Comparison of ENCODE assay signal across 1 cellular context in the genomic region with DNA sequence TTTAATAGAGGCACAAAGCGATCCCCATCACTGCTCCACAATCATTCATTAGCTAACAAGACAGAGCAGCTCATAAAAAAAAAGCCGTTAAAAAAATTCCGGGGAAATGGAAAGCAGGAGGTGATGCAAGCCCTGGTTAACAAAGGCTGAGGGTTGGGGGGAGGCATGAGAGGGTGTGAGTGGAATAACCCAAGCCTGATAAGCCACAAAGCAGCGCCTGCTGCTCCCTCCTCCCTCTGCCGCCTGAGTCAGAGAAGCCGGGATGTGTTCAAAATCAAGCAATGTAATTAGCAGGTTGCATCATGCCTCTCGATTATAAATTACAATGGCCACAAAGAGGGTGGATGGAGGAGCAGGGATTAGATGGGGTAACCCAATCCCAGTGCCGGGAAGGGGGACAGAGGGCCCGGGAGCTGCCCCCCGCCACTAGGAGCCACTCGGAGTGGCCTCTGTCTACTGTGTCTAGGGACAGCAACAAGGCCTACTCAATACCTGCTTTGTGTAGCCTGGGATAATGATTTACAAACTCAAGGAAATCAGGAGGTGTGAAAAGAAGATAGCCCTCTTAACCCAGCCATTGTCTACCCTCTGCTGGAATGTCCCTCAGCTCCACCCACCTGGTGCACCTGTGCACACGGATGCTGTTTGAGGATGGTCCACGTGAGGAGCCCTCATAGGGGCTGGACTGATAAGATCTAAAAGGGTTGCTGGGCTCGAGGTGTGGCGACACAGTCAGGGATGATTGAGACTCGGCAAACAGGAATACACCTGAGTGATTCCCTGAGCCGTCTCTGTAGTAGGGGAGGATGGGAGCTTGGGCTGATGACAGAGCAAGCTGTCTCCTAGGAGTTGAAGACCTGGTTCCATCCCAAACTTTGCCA.
A peak's percentile ranks its signal among the peaks of the same experiment; 100 is the strongest.
TF ChIP-seq lines count a peak whose summit lies in the region.

No MANE protein-coding gene starts in this region.

TF ChIP-seq in K562, 482 proteins besides CTCF, POLR2A, EP300 and RAD21 (continued from another document and continues in another):
- TF ChIP-seq, protein P1, sequence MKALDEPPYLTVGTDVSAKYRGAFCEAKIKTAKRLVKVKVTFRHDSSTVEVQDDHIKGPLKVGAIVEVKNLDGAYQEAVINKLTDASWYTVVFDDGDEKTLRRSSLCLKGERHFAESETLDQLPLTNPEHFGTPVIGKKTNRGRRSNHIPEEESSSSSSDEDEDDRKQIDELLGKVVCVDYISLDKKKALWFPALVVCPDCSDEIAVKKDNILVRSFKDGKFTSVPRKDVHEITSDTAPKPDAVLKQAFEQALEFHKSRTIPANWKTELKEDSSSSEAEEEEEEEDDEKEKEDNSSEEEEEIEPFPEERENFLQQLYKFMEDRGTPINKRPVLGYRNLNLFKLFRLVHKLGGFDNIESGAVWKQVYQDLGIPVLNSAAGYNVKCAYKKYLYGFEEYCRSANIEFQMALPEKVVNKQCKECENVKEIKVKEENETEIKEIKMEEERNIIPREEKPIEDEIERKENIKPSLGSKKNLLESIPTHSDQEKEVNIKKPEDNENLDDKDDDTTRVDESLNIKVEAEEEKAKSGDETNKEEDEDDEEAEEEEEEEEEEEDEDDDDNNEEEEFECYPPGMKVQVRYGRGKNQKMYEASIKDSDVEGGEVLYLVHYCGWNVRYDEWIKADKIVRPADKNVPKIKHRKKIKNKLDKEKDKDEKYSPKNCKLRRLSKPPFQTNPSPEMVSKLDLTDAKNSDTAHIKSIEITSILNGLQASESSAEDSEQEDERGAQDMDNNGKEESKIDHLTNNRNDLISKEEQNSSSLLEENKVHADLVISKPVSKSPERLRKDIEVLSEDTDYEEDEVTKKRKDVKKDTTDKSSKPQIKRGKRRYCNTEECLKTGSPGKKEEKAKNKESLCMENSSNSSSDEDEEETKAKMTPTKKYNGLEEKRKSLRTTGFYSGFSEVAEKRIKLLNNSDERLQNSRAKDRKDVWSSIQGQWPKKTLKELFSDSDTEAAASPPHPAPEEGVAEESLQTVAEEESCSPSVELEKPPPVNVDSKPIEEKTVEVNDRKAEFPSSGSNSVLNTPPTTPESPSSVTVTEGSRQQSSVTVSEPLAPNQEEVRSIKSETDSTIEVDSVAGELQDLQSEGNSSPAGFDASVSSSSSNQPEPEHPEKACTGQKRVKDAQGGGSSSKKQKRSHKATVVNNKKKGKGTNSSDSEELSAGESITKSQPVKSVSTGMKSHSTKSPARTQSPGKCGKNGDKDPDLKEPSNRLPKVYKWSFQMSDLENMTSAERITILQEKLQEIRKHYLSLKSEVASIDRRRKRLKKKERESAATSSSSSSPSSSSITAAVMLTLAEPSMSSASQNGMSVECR (CRISPR knock-in tag; IDR thresholded peaks at IDR 0.05), result no peak; the same call in 1 of the 2 replicates
- TF ChIP-seq CAMTA2 (CRISPR knock-in tag; conservative IDR thresholded peaks at IDR 0.05), result no peak
- TF ChIP-seq, protein P2, sequence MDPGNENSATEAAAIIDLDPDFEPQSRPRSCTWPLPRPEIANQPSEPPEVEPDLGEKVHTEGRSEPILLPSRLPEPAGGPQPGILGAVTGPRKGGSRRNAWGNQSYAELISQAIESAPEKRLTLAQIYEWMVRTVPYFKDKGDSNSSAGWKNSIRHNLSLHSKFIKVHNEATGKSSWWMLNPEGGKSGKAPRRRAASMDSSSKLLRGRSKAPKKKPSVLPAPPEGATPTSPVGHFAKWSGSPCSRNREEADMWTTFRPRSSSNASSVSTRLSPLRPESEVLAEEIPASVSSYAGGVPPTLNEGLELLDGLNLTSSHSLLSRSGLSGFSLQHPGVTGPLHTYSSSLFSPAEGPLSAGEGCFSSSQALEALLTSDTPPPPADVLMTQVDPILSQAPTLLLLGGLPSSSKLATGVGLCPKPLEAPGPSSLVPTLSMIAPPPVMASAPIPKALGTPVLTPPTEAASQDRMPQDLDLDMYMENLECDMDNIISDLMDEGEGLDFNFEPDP (CRISPR knock-in tag; IDR thresholded peaks at IDR 0.05), result peak; percentile 79; the same call in 1 of the 2 replicates
- TF ChIP-seq TBP (optimal IDR thresholded peaks at IDR 0.05; ENCODE audit: low read depth, low read length), result peak; percentile 52
- peak; percentile 96 for TF ChIP-seq FOSL1 (tag; conservative IDR thresholded peaks at IDR 0.05)
- TF ChIP-seq GTF2E2 (tag; IDR thresholded peaks at IDR 0.05), result peak; percentile 97
- TF ChIP-seq ZNF583 (CRISPR knock-in tag; IDR thresholded peaks at IDR 0.05), result peak; percentile 89
- TF ChIP-seq HEY1 (CRISPR knock-in tag; IDR thresholded peaks at IDR 0.05; ENCODE audit: borderline replicate concordance), result peak; percentile 63
- no peak for TF ChIP-seq HNRNPH1 (optimal IDR thresholded peaks at IDR 0.05; ENCODE audit: low read depth, low read length)
- TF ChIP-seq ZFP36 (IDR thresholded peaks at IDR 0.05; ENCODE audit: low read depth, low read length, partially characterized antibody), result no peak
- TF ChIP-seq RNF2 (IDR thresholded peaks at IDR 0.05), result peak; percentile 99; the same call in 1 of the 2 replicates
- 0 out of 2 replicates have a peak, but pooled peaks have one; percentile 44 for TF ChIP-seq ZNF24 (IDR thresholded peaks at IDR 0.05)
- no peak for TF ChIP-seq KAT7 (CRISPR knock-in tag; IDR thresholded peaks at IDR 0.05; ENCODE audit: borderline replicate concordance)
- TF ChIP-seq, protein P3, sequence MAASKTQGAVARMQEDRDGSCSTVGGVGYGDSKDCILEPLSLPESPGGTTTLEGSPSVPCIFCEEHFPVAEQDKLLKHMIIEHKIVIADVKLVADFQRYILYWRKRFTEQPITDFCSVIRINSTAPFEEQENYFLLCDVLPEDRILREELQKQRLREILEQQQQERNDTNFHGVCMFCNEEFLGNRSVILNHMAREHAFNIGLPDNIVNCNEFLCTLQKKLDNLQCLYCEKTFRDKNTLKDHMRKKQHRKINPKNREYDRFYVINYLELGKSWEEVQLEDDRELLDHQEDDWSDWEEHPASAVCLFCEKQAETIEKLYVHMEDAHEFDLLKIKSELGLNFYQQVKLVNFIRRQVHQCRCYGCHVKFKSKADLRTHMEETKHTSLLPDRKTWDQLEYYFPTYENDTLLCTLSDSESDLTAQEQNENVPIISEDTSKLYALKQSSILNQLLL (CRISPR knock-in tag; IDR thresholded peaks at IDR 0.05; ENCODE audit: borderline replicate concordance), result no peak
- TF ChIP-seq NFRKB (IDR thresholded peaks at IDR 0.05; ENCODE audit: low read depth), result peak; percentile 100
- TF ChIP-seq CREBBP (IDR thresholded peaks at IDR 0.05; ENCODE audit: low read depth, low read length), result no peak
- TF ChIP-seq ZNF431 (CRISPR knock-in tag; IDR thresholded peaks at IDR 0.05), result no peak
- TF ChIP-seq MAFF (IDR thresholded peaks at IDR 0.05; ENCODE audit: low read length), result no peak
- TF ChIP-seq, protein P4, sequence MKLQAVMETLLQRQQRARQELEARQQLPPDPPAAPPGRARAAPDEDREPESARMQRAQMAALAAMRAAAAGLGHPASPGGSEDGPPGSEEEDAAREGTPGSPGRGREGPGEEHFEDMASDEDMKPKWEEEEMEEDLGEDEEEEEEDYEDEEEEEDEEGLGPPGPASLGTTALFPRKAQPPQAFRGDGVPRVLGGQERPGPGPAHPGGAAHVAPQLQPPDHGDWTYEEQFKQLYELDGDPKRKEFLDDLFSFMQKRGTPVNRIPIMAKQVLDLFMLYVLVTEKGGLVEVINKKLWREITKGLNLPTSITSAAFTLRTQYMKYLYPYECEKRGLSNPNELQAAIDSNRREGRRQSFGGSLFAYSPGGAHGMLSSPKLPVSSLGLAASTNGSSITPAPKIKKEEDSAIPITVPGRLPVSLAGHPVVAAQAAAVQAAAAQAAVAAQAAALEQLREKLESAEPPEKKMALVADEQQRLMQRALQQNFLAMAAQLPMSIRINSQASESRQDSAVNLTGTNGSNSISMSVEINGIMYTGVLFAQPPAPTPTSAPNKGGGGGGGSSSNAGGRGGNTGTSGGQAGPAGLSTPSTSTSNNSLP (IDR thresholded peaks at IDR 0.05; ENCODE audit: borderline replicate concordance, low read depth, low read length), result peak; percentile 100
- no peak for TF ChIP-seq ZNF778 (CRISPR knock-in tag; IDR thresholded peaks at IDR 0.05)
- TF ChIP-seq FOXK2 (conservative IDR thresholded peaks at IDR 0.05 in 1 of 2, IDR thresholded peaks at IDR 0.05 in 1 of 2; ENCODE audit: low read depth in 2 of 2), result peak; percentile 70 to 85
- peak; percentile 75 for TF ChIP-seq CTBP1 (IDR thresholded peaks at IDR 0.05; ENCODE audit: borderline replicate concordance)
- TF ChIP-seq ZNF76 (CRISPR knock-in tag; IDR thresholded peaks at IDR 0.05; ENCODE audit: borderline replicate concordance), result peak; percentile 90
- TF ChIP-seq, protein P5, sequence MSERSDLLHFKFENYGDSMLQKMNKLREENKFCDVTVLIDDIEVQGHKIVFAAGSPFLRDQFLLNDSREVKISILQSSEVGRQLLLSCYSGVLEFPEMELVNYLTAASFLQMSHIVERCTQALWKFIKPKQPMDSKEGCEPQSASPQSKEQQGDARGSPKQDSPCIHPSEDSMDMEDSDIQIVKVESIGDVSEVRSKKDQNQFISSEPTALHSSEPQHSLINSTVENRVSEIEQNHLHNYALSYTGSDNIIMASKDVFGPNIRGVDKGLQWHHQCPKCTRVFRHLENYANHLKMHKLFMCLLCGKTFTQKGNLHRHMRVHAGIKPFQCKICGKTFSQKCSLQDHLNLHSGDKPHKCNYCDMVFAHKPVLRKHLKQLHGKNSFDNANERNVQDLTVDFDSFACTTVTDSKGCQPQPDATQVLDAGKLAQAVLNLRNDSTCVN (CRISPR knock-in tag; IDR thresholded peaks at IDR 0.05), result peak; percentile 2; the same call in 1 of the 2 replicates
- peak; percentile 47; the same call in 1 of the 2 replicates for TF ChIP-seq POLR2AphosphoS5 (IDR thresholded peaks at IDR 0.05; ENCODE audit: control insufficient read depth, insufficient read depth, low read depth, low read length)
- TF ChIP-seq, protein P6, sequence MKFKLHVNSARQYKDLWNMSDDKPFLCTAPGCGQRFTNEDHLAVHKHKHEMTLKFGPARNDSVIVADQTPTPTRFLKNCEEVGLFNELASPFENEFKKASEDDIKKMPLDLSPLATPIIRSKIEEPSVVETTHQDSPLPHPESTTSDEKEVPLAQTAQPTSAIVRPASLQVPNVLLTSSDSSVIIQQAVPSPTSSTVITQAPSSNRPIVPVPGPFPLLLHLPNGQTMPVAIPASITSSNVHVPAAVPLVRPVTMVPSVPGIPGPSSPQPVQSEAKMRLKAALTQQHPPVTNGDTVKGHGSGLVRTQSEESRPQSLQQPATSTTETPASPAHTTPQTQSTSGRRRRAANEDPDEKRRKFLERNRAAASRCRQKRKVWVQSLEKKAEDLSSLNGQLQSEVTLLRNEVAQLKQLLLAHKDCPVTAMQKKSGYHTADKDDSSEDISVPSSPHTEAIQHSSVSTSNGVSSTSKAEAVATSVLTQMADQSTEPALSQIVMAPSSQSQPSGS (CRISPR knock-in tag; IDR thresholded peaks at IDR 0.05), result no peak
- TF ChIP-seq, protein P7, sequence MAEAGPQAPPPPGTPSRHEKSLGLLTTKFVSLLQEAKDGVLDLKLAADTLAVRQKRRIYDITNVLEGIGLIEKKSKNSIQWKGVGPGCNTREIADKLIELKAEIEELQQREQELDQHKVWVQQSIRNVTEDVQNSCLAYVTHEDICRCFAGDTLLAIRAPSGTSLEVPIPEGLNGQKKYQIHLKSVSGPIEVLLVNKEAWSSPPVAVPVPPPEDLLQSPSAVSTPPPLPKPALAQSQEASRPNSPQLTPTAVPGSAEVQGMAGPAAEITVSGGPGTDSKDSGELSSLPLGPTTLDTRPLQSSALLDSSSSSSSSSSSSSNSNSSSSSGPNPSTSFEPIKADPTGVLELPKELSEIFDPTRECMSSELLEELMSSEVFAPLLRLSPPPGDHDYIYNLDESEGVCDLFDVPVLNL (CRISPR knock-in tag; IDR thresholded peaks at IDR 0.05; ENCODE audit: low read depth), result no peak
- TF ChIP-seq FUS (optimal IDR thresholded peaks at IDR 0.05; ENCODE audit: low read depth, low read length), result no peak
- 0 out of 2 replicates have a peak, but pooled peaks have one; percentile 43 for TF ChIP-seq ZFPM2 (CRISPR knock-in tag; IDR thresholded peaks at IDR 0.05)
- TF ChIP-seq, protein P8, sequence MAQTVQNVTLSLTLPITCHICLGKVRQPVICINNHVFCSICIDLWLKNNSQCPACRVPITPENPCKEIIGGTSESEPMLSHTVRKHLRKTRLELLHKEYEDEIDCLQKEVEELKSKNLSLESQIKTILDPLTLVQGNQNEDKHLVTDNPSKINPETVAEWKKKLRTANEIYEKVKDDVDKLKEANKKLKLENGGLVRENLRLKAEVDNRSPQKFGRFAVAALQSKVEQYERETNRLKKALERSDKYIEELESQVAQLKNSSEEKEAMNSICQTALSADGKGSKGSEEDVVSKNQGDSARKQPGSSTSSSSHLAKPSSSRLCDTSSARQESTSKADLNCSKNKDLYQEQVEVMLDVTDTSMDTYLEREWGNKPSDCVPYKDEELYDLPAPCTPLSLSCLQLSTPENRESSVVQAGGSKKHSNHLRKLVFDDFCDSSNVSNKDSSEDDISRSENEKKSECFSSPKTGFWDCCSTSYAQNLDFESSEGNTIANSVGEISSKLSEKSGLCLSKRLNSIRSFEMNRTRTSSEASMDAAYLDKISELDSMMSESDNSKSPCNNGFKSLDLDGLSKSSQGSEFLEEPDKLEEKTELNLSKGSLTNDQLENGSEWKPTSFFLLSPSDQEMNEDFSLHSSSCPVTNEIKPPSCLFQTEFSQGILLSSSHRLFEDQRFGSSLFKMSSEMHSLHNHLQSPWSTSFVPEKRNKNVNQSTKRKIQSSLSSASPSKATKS (CRISPR knock-in tag; IDR thresholded peaks at IDR 0.05), result no peak
- TF ChIP-seq, protein P9, sequence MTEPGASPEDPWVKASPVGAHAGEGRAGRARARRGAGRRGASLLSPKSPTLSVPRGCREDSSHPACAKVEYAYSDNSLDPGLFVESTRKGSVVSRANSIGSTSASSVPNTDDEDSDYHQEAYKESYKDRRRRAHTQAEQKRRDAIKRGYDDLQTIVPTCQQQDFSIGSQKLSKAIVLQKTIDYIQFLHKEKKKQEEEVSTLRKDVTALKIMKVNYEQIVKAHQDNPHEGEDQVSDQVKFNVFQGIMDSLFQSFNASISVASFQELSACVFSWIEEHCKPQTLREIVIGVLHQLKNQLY (CRISPR knock-in tag; conservative IDR thresholded peaks at IDR 0.05), result no peak; a peak in 1 of 4 replicates
- TF ChIP-seq, protein P10, sequence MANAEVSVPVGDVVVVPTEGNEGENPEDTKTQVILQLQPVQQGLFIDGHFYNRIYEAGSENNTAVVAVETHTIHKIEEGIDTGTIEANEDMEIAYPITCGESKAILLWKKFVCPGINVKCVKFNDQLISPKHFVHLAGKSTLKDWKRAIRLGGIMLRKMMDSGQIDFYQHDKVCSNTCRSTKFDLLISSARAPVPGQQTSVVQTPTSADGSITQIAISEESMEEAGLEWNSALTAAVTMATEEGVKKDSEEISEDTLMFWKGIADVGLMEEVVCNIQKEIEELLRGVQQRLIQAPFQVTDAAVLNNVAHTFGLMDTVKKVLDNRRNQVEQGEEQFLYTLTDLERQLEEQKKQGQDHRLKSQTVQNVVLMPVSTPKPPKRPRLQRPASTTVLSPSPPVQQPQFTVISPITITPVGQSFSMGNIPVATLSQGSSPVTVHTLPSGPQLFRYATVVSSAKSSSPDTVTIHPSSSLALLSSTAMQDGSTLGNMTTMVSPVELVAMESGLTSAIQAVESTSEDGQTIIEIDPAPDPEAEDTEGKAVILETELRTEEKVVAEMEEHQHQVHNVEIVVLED (CRISPR knock-in tag; IDR thresholded peaks at IDR 0.05), result no peak; the same call in 1 of the 2 replicates
- TF ChIP-seq ZNF384 (IDR thresholded peaks at IDR 0.05; ENCODE audit: low read depth, low read length), result peak; percentile 98
- TF ChIP-seq NFYB (IDR thresholded peaks at IDR 0.05; ENCODE audit: extremely low read depth, insufficient read length), result no peak
- TF ChIP-seq PRMT5 (CRISPR knock-in tag; IDR thresholded peaks at IDR 0.05), result no peak
- peak; percentile 44; the same call in 1 of the 2 replicates for TF ChIP-seq DIDO1 (tag; IDR thresholded peaks at IDR 0.05; ENCODE audit: low read depth)
- no peak for TF ChIP-seq ZNF232 (CRISPR knock-in tag; IDR thresholded peaks at IDR 0.05)
- peak; percentile 89 for TF ChIP-seq ZNF668 (CRISPR knock-in tag; IDR thresholded peaks at IDR 0.05)
